1 cellular context compared by ENCODE assay signal in the genomic region with DNA sequence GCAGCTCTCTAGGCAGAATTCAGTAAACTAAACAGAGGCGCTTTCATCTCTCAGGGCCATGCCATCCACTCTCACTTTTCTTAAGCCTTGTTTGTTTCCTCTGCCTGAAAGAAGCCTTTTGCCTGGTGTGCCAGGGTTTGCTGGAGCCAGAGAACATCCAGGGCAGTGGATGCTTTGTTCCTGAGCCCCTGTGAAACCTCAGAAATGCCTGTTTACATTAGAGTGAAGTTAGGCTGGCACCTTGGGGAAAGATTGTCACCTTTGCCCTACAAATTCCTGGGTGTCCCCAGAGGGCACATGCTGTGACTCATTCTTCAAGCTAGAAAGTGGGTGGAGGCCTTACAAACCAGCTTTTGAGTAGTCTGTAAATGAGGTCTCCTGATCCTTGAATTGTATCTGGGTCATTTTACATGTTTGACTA.
A peak's percentile ranks its signal among the peaks of the same experiment; 100 is the strongest.
TF ChIP-seq lines count a peak whose summit lies in the region.

No MANE protein-coding gene starts in this region.

TF ChIP-seq in GM12878, 131 proteins besides CTCF, POLR2A, EP300 and RAD21 (continued from another document):
- no peak for TF ChIP-seq ATF2 (IDR thresholded peaks at IDR 0.05; ENCODE audit: low read length)
- TF ChIP-seq ESRRA (IDR thresholded peaks at IDR 0.05; ENCODE audit: low read length), result no peak
- peak; percentile 61; the same call in 1 of the 2 replicates for TF ChIP-seq NR2F1 (conservative IDR thresholded peaks at IDR 0.05)
- no peak for TF ChIP-seq EED (IDR thresholded peaks at IDR 0.05; ENCODE audit: low read depth)
- peak; percentile 25; the same call in 1 of the 2 replicates for TF ChIP-seq IKZF1 (conservative IDR thresholded peaks at IDR 0.05)
- TF ChIP-seq FOXK2 (IDR thresholded peaks at IDR 0.05), result no peak
- no peak for TF ChIP-seq BHLHE40 (IDR thresholded peaks at IDR 0.05; ENCODE audit: borderline replicate concordance in 1 of 2, low read depth in 2 of 2, low read length in 1 of 2)
- no peak for TF ChIP-seq FOS (IDR thresholded peaks at IDR 0.05; ENCODE audit: borderline replicate concordance, extremely low read depth, insufficient read length)
- no peak for TF ChIP-seq WRNIP1 (IDR thresholded peaks at IDR 0.05; ENCODE audit: borderline replicate concordance, low read depth, low read length)
- no peak for TF ChIP-seq CUX1 (IDR thresholded peaks at IDR 0.05; ENCODE audit: insufficient replicate concordance, low read depth, low read length)
- no peak for TF ChIP-seq NFYA (IDR thresholded peaks at IDR 0.05; ENCODE audit: borderline replicate concordance, low read depth, low read length)
- TF ChIP-seq ATF7 (IDR thresholded peaks at IDR 0.05; ENCODE audit: low read depth), result no peak
- TF ChIP-seq ZSCAN29 (IDR thresholded peaks at IDR 0.05), result no peak
- no peak for TF ChIP-seq ZZZ3 (IDR thresholded peaks at IDR 0.05; ENCODE audit: control insufficient read depth, insufficient read length, low read depth)
- no peak for TF ChIP-seq NFXL1 (IDR thresholded peaks at IDR 0.05; ENCODE audit: borderline replicate concordance)
- no peak for TF ChIP-seq SUPT20H (IDR thresholded peaks at IDR 0.05; ENCODE audit: borderline replicate concordance, control insufficient read depth, low read depth, low read length)
- TF ChIP-seq, protein P1, sequence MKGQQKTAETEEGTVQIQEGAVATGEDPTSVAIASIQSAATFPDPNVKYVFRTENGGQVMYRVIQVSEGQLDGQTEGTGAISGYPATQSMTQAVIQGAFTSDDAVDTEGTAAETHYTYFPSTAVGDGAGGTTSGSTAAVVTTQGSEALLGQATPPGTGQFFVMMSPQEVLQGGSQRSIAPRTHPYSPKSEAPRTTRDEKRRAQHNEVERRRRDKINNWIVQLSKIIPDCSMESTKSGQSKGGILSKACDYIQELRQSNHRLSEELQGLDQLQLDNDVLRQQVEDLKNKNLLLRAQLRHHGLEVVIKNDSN (IDR thresholded peaks at IDR 0.05; ENCODE audit: borderline replicate concordance, extremely low read length, insufficient read depth, low read depth, low read length), result no peak
- TF ChIP-seq E2F8 (IDR thresholded peaks at IDR 0.05; ENCODE audit: low read depth, partially characterized antibody), result no peak
- TF ChIP-seq, protein P2, sequence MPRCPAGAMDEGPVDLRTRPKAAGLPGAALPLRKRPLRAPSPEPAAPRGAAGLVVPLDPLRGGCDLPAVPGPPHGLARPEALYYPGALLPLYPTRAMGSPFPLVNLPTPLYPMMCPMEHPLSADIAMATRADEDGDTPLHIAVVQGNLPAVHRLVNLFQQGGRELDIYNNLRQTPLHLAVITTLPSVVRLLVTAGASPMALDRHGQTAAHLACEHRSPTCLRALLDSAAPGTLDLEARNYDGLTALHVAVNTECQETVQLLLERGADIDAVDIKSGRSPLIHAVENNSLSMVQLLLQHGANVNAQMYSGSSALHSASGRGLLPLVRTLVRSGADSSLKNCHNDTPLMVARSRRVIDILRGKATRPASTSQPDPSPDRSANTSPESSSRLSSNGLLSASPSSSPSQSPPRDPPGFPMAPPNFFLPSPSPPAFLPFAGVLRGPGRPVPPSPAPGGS (IDR thresholded peaks at IDR 0.05; ENCODE audit: borderline replicate concordance, insufficient read depth, low read depth, low read length, poor library complexity, severe bottlenecking), result no peak
- TF ChIP-seq BCL11A (IDR thresholded peaks at IDR 0.05; ENCODE audit: low read depth, low read length), result no peak
- TF ChIP-seq ZNF274 (IDR thresholded peaks at IDR 0.05; ENCODE audit: insufficient read depth, insufficient read length), result no peak
- no peak for TF ChIP-seq FOXM1 (IDR thresholded peaks at IDR 0.05; ENCODE audit: low read depth, low read length)
- no peak for TF ChIP-seq PAX5 (IDR thresholded peaks at IDR 0.05; ENCODE audit: borderline replicate concordance, low read depth, low read length)
- TF ChIP-seq IKZF2 (IDR thresholded peaks at IDR 0.05), result peak; percentile 21 to 34; a peak in 1 of 4 replicates
- no peak for TF ChIP-seq RAD51 (IDR thresholded peaks at IDR 0.05)
- TF ChIP-seq JUND (IDR thresholded peaks at IDR 0.05; ENCODE audit: low read depth, low read length), result no peak
- TF ChIP-seq POLR2AphosphoS5 (IDR thresholded peaks at IDR 0.05; ENCODE audit: low read length), result no peak
